ENCODE assay signal across 1 cellular context in genomic region chr1:26697978-26698849, GRCh38.
TF ChIP-seq lines count a peak whose summit lies in the region.

No MANE protein-coding gene starts in this region.

TF ChIP-seq in K562, 482 proteins besides CTCF, POLR2A, EP300 and RAD21 (continued from another document and continues in another):
- TF ChIP-seq MGA (IDR thresholded peaks at IDR 0.05) (peak; percentile 24; the same call in 1 of the 2 replicates), ZNF354B (CRISPR knock-in tag; IDR thresholded peaks at IDR 0.05) (no peak), FOXA1 (IDR thresholded peaks at IDR 0.05; ENCODE audit: borderline replicate concordance) (no peak), PHF8 (IDR thresholded peaks at IDR 0.05; ENCODE audit: borderline replicate concordance, low read length) (no peak; the same call in 1 of the 2 replicates), PURB (CRISPR knock-in tag; IDR thresholded peaks at IDR 0.05; ENCODE audit: low read depth) (no peak), GMEB1 (CRISPR knock-in tag; IDR thresholded peaks at IDR 0.05) (no peak), MYC (IDR thresholded peaks at IDR 0.05; ENCODE audit: low read depth, low read length) (0 out of 2 replicates have a peak, but pooled peaks have one; percentile 19), MYC (CRISPR knock-in tag; IDR thresholded peaks at IDR 0.05; ENCODE audit: borderline replicate concordance, low read depth) (no peak), ZNF740 (CRISPR knock-in tag; IDR thresholded peaks at IDR 0.05) (peak; percentile 44; the same call in 1 of the 2 replicates), ZNF740 (tag; IDR thresholded peaks at IDR 0.05) (no peak), ZNF12 (CRISPR knock-in tag; IDR thresholded peaks at IDR 0.05) (peak; percentile 43; the same call in 1 of the 2 replicates), ZNF175 (CRISPR knock-in tag; IDR thresholded peaks at IDR 0.05; ENCODE audit: low read depth) (0 out of 2 replicates have a peak, but pooled peaks have one; percentile 4), TCF7L2 (IDR thresholded peaks at IDR 0.05; ENCODE audit: low read depth, low read length) (no peak), GATAD2B (IDR thresholded peaks at IDR 0.05; ENCODE audit: borderline replicate concordance) (no peak), GABPB2 (CRISPR knock-in tag; conservative IDR thresholded peaks at IDR 0.05) (no peak; the same call in 1 of the 2 replicates), ETV5 (CRISPR knock-in tag; IDR thresholded peaks at IDR 0.05; ENCODE audit: low read depth) (no peak), NEUROD1 (IDR thresholded peaks at IDR 0.05; ENCODE audit: borderline replicate concordance, low read depth, low read length, partially characterized antibody) (no peak), ELK1 (CRISPR knock-in tag; IDR thresholded peaks at IDR 0.05) (no peak), KAT7 (CRISPR knock-in tag; IDR thresholded peaks at IDR 0.05; ENCODE audit: borderline replicate concordance) (peak; percentile 75), MAX (CRISPR knock-in tag; IDR thresholded peaks at IDR 0.05) (peak; percentile 36; the same call in 1 of the 2 replicates), EWSR1 (IDR thresholded peaks at IDR 0.05; ENCODE audit: borderline replicate concordance, low read depth, partially characterized antibody) (no peak), THRAP3 (IDR thresholded peaks at IDR 0.05; ENCODE audit: borderline replicate concordance) (peak; percentile 67; the same call in 1 of the 2 replicates), MEIS2 (IDR thresholded peaks at IDR 0.05; ENCODE audit: partially characterized antibody) (peak; percentile 95), ZNF224 (CRISPR knock-in tag; IDR thresholded peaks at IDR 0.05) (no peak; the same call in 1 of the 2 replicates), EHMT2 (IDR thresholded peaks at IDR 0.05) (no peak), CHAMP1 (IDR thresholded peaks at IDR 0.05) (no peak), E2F6 (IDR thresholded peaks at IDR 0.05; ENCODE audit: borderline replicate concordance in 1 of 2, extremely low read depth in 1 of 2, insufficient read depth in 1 of 2, insufficient read length in 1 of 2, low read depth in 1 of 2, low read length in 1 of 2, poor library complexity in 1 of 2, severe bottlenecking in 1 of 2) (peak in 1 of 2 experiments; percentile 2), HNRNPLL (IDR thresholded peaks at IDR 0.05; ENCODE audit: low read depth, low read length, poor library complexity, severe bottlenecking) (peak; percentile 47), DDX20 (tag; IDR thresholded peaks at IDR 0.05; ENCODE audit: low read depth) (no peak), MAFK (IDR thresholded peaks at IDR 0.05; ENCODE audit: low read length) (peak; percentile 12; the same call in 1 of the 2 replicates), POLR2AphosphoS2 (IDR thresholded peaks at IDR 0.05; ENCODE audit: low read length) (peak; percentile 72; the same call in 1 of the 2 replicates), ZNF766 (CRISPR knock-in tag; conservative IDR thresholded peaks at IDR 0.05) (peak; percentile 86), HCFC1 (IDR thresholded peaks at IDR 0.05; ENCODE audit: low read depth, low read length) (no peak; the same call in 1 of the 2 replicates), TARDBP (IDR thresholded peaks at IDR 0.05) (peak; percentile 41; the same call in 1 of the 2 replicates)
- TF ChIP-seq, protein P1, sequence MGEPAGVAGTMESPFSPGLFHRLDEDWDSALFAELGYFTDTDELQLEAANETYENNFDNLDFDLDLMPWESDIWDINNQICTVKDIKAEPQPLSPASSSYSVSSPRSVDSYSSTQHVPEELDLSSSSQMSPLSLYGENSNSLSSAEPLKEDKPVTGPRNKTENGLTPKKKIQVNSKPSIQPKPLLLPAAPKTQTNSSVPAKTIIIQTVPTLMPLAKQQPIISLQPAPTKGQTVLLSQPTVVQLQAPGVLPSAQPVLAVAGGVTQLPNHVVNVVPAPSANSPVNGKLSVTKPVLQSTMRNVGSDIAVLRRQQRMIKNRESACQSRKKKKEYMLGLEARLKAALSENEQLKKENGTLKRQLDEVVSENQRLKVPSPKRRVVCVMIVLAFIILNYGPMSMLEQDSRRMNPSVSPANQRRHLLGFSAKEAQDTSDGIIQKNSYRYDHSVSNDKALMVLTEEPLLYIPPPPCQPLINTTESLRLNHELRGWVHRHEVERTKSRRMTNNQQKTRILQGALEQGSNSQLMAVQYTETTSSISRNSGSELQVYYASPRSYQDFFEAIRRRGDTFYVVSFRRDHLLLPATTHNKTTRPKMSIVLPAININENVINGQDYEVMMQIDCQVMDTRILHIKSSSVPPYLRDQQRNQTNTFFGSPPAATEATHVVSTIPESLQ (CRISPR knock-in tag; IDR thresholded peaks at IDR 0.05): 0 out of 2 replicates have a peak, but pooled peaks have one; percentile 12
- TF ChIP-seq, protein P2, sequence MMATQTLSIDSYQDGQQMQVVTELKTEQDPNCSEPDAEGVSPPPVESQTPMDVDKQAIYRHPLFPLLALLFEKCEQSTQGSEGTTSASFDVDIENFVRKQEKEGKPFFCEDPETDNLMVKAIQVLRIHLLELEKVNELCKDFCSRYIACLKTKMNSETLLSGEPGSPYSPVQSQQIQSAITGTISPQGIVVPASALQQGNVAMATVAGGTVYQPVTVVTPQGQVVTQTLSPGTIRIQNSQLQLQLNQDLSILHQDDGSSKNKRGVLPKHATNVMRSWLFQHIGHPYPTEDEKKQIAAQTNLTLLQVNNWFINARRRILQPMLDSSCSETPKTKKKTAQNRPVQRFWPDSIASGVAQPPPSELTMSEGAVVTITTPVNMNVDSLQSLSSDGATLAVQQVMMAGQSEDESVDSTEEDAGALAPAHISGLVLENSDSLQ (IDR thresholded peaks at IDR 0.05): peak; percentile 92
